In genomic region chr1:173864179-173864867, GRCh38 we compare ENCODE assay signal across 8 cellular contexts. TPM values are rescaled to one million over a fixed set of nuclear protein-coding genes. Genes with fewer than 3 reads are reported as not detected.
DNase-seq lines count a peak whose midpoint lies in the region; ATAC-seq, FAIRE-seq and TF ChIP-seq lines count a peak whose summit lies in the region.

No MANE protein-coding gene starts in this region.

- no peak for ATAC-seq in natural killer cell treated with Interleukin-12 subunit alpha and Interleukin-12 subunit beta and Interleukin-15 and Interleukin-18, amount 100 ng/mL, for 72 hours
- ATAC-seq in left ventricle myocardium superior (no peak), pancreas (no peak), HG02588 (IDR thresholded peaks at IDR 0.05; ENCODE audit: unreplicated experiment) (no peak)

- H3K4me3 ChIP-seq in DOHH2 (ENCODE audit: low read length) (peak overlapping the region; percentile 96), astrocyte (ENCODE audit: insufficient read depth, low read depth, low read length) (peak overlapping the region; percentile 98), pancreas (peak overlapping the region in 2 of 4 donors; percentile 59 to 70)

- peak overlapping the region; percentile 74 for H3K27ac Mint-ChIP-seq in astrocyte (ENCODE audit: unreplicated experiment)
- H3K27ac Mint-ChIP-seq in natural killer cell treated with Interleukin-12 subunit alpha and Interleukin-12 subunit beta and Interleukin-15 and Interleukin-18, amount 100 ng/mL, for 72 hours, result peak overlapping the region; percentile 89 to 92

- H3K36me3 Mint-ChIP-seq in astrocyte (ENCODE audit: low read depth, unreplicated experiment), result peaks cover 45% of the 10 kb centered on the region
- H3K36me3 Mint-ChIP-seq in natural killer cell treated with Interleukin-12 subunit alpha and Interleukin-12 subunit beta and Interleukin-15 and Interleukin-18, amount 100 ng/mL, for 72 hours, result peaks cover 36% of the 10 kb centered on the region

- H4K20me1 ChIP-seq in DOHH2 (ENCODE audit: control insufficient read depth, insufficient read depth, low read depth, low read length) (peaks cover 31% of the 10 kb centered on the region; the same call in 1 of the 2 replicates), astrocyte (ENCODE audit: insufficient read depth, low read length) (peaks cover 63% of the 10 kb centered on the region)

- peaks cover 22% of the 10 kb centered on the region for H3K4me1 Mint-ChIP-seq in astrocyte (ENCODE audit: low read depth, unreplicated experiment)
- peaks cover 40 to 47% of the 10 kb centered on the region in 2 donors for H3K4me1 Mint-ChIP-seq in natural killer cell treated with Interleukin-12 subunit alpha and Interleukin-12 subunit beta and Interleukin-15 and Interleukin-18, amount 100 ng/mL, for 72 hours (ENCODE audit: low read depth in 2 of 2)

- H3F3A ChIP-seq in DOHH2 (ENCODE audit: control insufficient read depth, insufficient read depth), result peaks cover 86% of the 10 kb centered on the region

- H3K9me3 Mint-ChIP-seq in astrocyte (ENCODE audit: unreplicated experiment), result no peaks in the 10 kb centered on the region
- no peaks in the 10 kb centered on the region for H3K9me3 Mint-ChIP-seq in natural killer cell treated with Interleukin-12 subunit alpha and Interleukin-12 subunit beta and Interleukin-15 and Interleukin-18, amount 100 ng/mL, for 72 hours

- peaks cover 76% of the 10 kb centered on the region for H3K36me3 ChIP-seq in DOHH2 (ENCODE audit: control insufficient read depth, low read length)
- peaks cover 45% of the 10 kb centered on the region for H3K36me3 ChIP-seq in astrocyte (ENCODE audit: insufficient read depth, low read length)
- peaks cover 0 to 43% (median 29%) of the 10 kb centered on the region in 3 donors for H3K36me3 ChIP-seq in pancreas

- H3K9ac ChIP-seq in astrocyte (ENCODE audit: low read length), result peak overlapping the region; percentile 95

- peaks cover 44% of the 10 kb centered on the region for H3K79me2 ChIP-seq in DOHH2 (ENCODE audit: control insufficient read depth, low read length)
- peaks cover 43% of the 10 kb centered on the region for H3K79me2 ChIP-seq in astrocyte (ENCODE audit: insufficient read depth, low read length)

- intact Hi-C loops in left ventricle myocardium superior (cut with micrococcal nuclease) (no loop called here), pancreas (cut with DNase I) (no loop called here)

- H3K27me3 ChIP-seq in DOHH2 (ENCODE audit: control insufficient read depth, low read length), result no peaks in the 10 kb centered on the region
- H3K27me3 ChIP-seq in astrocyte (ENCODE audit: insufficient read depth, low read length), result no peaks in the 10 kb centered on the region
- no peaks in the 10 kb centered on the region for H3K27me3 ChIP-seq in pancreas

- 79 to 81% methylated on average over 5 of the region's 5 CpGs for WGBS in pancreas, 2 donors

- peak overlapping the region; percentile 94 for H3K27ac ChIP-seq in DOHH2 (ENCODE audit: low read depth, low read length)
- peak overlapping the region; percentile 36 for H3K27ac ChIP-seq in astrocyte (ENCODE audit: low read depth, low read length)
- H3K27ac ChIP-seq in pancreas, result no peak overlapping the region

- peak overlapping the region; percentile 70 for H3K4me2 ChIP-seq in DOHH2 (ENCODE audit: low read length)
- H3K4me2 ChIP-seq in astrocyte (ENCODE audit: low read length), result peak overlapping the region; percentile 87

- no peak for TF ChIP-seq CTCF in DOHH2 (IDR thresholded peaks at IDR 0.05; ENCODE audit: low read depth, low read length, poor library complexity, severe bottlenecking)
- no peak for TF ChIP-seq CTCF in astrocyte (IDR thresholded peaks at IDR 0.05; ENCODE audit: insufficient read depth, low read depth, low read length)
- TF ChIP-seq CTCF in pancreas (IDR thresholded peaks at IDR 0.05), result no peak

- H3K9me3 ChIP-seq in DOHH2 (ENCODE audit: control insufficient read depth, insufficient read depth, low read length) (no peaks in the 10 kb centered on the region), astrocyte (ENCODE audit: insufficient read depth, low read depth, low read length) (no peaks in the 10 kb centered on the region), pancreas (no peaks in the 10 kb centered on the region)

- peak; percentile 14 for DNase-seq in LoVo (ENCODE audit: low spot score)
- DNase-seq in astrocyte (ENCODE audit: low read depth), result peak; percentile 35
- DNase-seq in natural killer cell treated with Interleukin-12 subunit alpha and Interleukin-12 subunit beta and Interleukin-15 and Interleukin-18, amount 100 ng/mL, for 72 hours (ENCODE audit: low spot score), result no peak
- DNase-seq in left ventricle myocardium superior, result no peak
- DNase-seq in inferior parietal cortex (ENCODE audit: extremely low spot score), result no peak
- no peak for DNase-seq in pancreas

- peaks cover 49% of the 10 kb centered on the region for H3K4me1 ChIP-seq in DOHH2 (ENCODE audit: control insufficient read depth, low read length)
- H3K4me1 ChIP-seq in astrocyte (ENCODE audit: insufficient read depth, low read length), result peaks cover 6% of the 10 kb centered on the region
- H3K4me1 ChIP-seq in pancreas, result peaks cover 10 to 16% (median 14%) of the 10 kb centered on the region in 3 donors

- no peak for FAIRE-seq in astrocyte (lab: Jason Lieb, UNC)
- FAIRE-seq in pancreas (lab: Jason Lieb, UNC), result no peak

- peak overlapping the region; percentile 99 for H3K4me3 Mint-ChIP-seq in astrocyte (ENCODE audit: unreplicated experiment)
- peak overlapping the region; percentile 99 for H3K4me3 Mint-ChIP-seq in natural killer cell treated with Interleukin-12 subunit alpha and Interleukin-12 subunit beta and Interleukin-15 and Interleukin-18, amount 100 ng/mL, for 72 hours

- no peaks in the 10 kb centered on the region for H3K9me2 ChIP-seq in DOHH2 (replicated peaks; ENCODE audit: control insufficient read depth, low read length)

- no peak overlapping the region for H2AFZ ChIP-seq in astrocyte (ENCODE audit: low read depth, low read length)

- no peaks in the 10 kb centered on the region for H3K27me3 Mint-ChIP-seq in astrocyte (ENCODE audit: low read depth, unreplicated experiment)
- H3K27me3 Mint-ChIP-seq in natural killer cell treated with Interleukin-12 subunit alpha and Interleukin-12 subunit beta and Interleukin-15 and Interleukin-18, amount 100 ng/mL, for 72 hours, result no peaks in the 10 kb centered on the region

RNA-seq across cellular contexts. Expression of gene GAS5, which starts 3.5 kb away (rescaled TPM):
- 435 and 473 TPM in 2 replicates for total RNA-seq in astrocyte
- 100 to 1,000 TPM; 391 to 659 TPM for total RNA-seq in natural killer cell treated with Interleukin-12 subunit alpha and Interleukin-12 subunit beta and Interleukin-15 and Interleukin-18, amount 100 ng/mL, for 72 hours
- 48.8 TPM for total RNA-seq in left ventricle myocardium superior
- total RNA-seq in pancreas, result 100 to 1,000 TPM; 214 to 698 (median 401) TPM
- polyA plus RNA-seq in pancreas, result 1,000 to 10,000 TPM in 1 of 2 donors, 100 to 1,000 TPM in 1; 558 to 1,057 TPM

RNA-seq across cellular contexts. Expression of gene ZBTB37, which starts 3.9 kb away (rescaled TPM):
- total RNA-seq in astrocyte (9.9 and 10.7 TPM in 2 replicates), left ventricle myocardium superior (7.9 TPM), pancreas (1 to 10 TPM; 3.8 to 7.0 (median 4.4) TPM)
- total RNA-seq in natural killer cell treated with Interleukin-12 subunit alpha and Interleukin-12 subunit beta and Interleukin-15 and Interleukin-18, amount 100 ng/mL, for 72 hours, result 10 to 100 TPM; 15.6 to 19.7 TPM
- 1 to 10 TPM; 1.2 to 1.3 TPM for polyA plus RNA-seq in pancreas

RNA-seq across cellular contexts. Expression of gene CENPL, which starts 39.6 kb away (rescaled TPM):
- total RNA-seq in astrocyte (7.6 and 7.9 TPM in 2 replicates), left ventricle myocardium superior (3.2 TPM), pancreas (1 to 10 TPM in 4 of 6 donors, under 1 TPM in 2; 0.83 to 2.0 (median 1.5) TPM)
- total RNA-seq in natural killer cell treated with Interleukin-12 subunit alpha and Interleukin-12 subunit beta and Interleukin-15 and Interleukin-18, amount 100 ng/mL, for 72 hours, result 10 to 100 TPM; 23.4 to 38.7 TPM
- polyA plus RNA-seq in pancreas, result under 1 TPM; 0.73 to 0.80 TPM

RNA-seq across cellular contexts. Expression of gene DARS2, which starts 39.9 kb away (rescaled TPM):
- 17.4 and 17.9 TPM in 2 replicates for total RNA-seq in astrocyte
- total RNA-seq in natural killer cell treated with Interleukin-12 subunit alpha and Interleukin-12 subunit beta and Interleukin-15 and Interleukin-18, amount 100 ng/mL, for 72 hours, result 10 to 100 TPM; 27.8 to 40.9 TPM
- 12.4 TPM for total RNA-seq in left ventricle myocardium superior
- 10 to 100 TPM in 1 of 6 donors, 1 to 10 TPM in 5; 3.9 to 11.1 (median 5.9) TPM for total RNA-seq in pancreas
- 1 to 10 TPM; 3.4 to 5.1 TPM for polyA plus RNA-seq in pancreas

RNA-seq across cellular contexts. Expression of gene SERPINC1, which starts 52.8 kb away (rescaled TPM):
- total RNA-seq in astrocyte (not detected in 2 replicates), left ventricle myocardium superior (0.25 TPM), pancreas (1 to 10 TPM in 1 of 6 donors, under 1 TPM in 1, not detected in 4; 0.16 to 1.2 TPM)
- under 1 TPM in 1 of 2 donors, not detected in 1; 0.36 TPM for total RNA-seq in natural killer cell treated with Interleukin-12 subunit alpha and Interleukin-12 subunit beta and Interleukin-15 and Interleukin-18, amount 100 ng/mL, for 72 hours
- not detected for polyA plus RNA-seq in pancreas

Comparison
In these comparisons a context has a peak if more than half of its experiments do, and no peak if none do; other contexts are left out.
1. H3K27ac ChIP-seq: peak in DOHH2 (single experiment) and astrocyte (single experiment); none in pancreas (0 of 4).
2. DNase-seq: peak in LoVo (single experiment) and astrocyte (single experiment); none in natural killer cell treated with Interleukin-12 subunit alpha and Interleukin-12 subunit beta and Interleukin-15 and Interleukin-18, amount 100 ng/mL, for 72 hours (single experiment), left ventricle myocardium superior (single experiment), inferior parietal cortex (single experiment) and pancreas (0 of 6).